Comparison of ENCODE assay signal across 7 cellular contexts in genomic region chr15:37134699-37135131, GRCh38. TPM values are rescaled to one million over a fixed set of nuclear protein-coding genes. Genes with fewer than 3 reads are reported as not detected.
DNase-seq lines count a peak whose midpoint lies in the region; ATAC-seq, FAIRE-seq and TF ChIP-seq lines count a peak whose summit lies in the region.

No MANE protein-coding gene starts in this region.

- no peak for ATAC-seq in GM21717 (IDR thresholded peaks at IDR 0.05; ENCODE audit: unreplicated experiment)

- no peaks in the 10 kb centered on the region for H3K9me1 ChIP-seq in keratinocyte (ENCODE audit: control insufficient read depth, extremely low read depth, insufficient read depth, low read length)

- no peak overlapping the region for H3K9ac ChIP-seq in KMS-11
- no peak overlapping the region for H3K9ac ChIP-seq in keratinocyte (ENCODE audit: control insufficient read depth, extremely low read depth, insufficient read depth, low read length)

- H3K27me3 ChIP-seq in KMS-11 (ENCODE audit: insufficient read depth, low read depth) (no peaks in the 10 kb centered on the region), keratinocyte (ENCODE audit: control insufficient read depth, extremely low read depth, insufficient read depth, low read length) (peaks cover 2% of the 10 kb centered on the region)

- in situ Hi-C loops in astrocyte of the cerebellum (cut with HindIII; ENCODE audit: low sequenced_read_pairs): no loop called here

- H3K36me3 ChIP-seq in KMS-11 (ENCODE audit: insufficient read depth): no peaks in the 10 kb centered on the region
- no peaks in the 10 kb centered on the region for H3K36me3 ChIP-seq in keratinocyte (ENCODE audit: control insufficient read depth in 2 of 2, extremely low read depth in 1 of 2, insufficient read depth in 2 of 2, low read length in 2 of 2)

- TF ChIP-seq CTCF in GM12873 (IDR thresholded peaks at IDR 0.05; ENCODE audit: insufficient read depth, low read depth, low read length, missing control alignments) (peak; percentile 43), KMS-11 (conservative IDR thresholded peaks at IDR 0.05; ENCODE audit: low read depth, low read length) (peak; percentile 73), astrocyte of the cerebellum (IDR thresholded peaks at IDR 0.05; ENCODE audit: low read depth, low read length, missing control alignments) (peak; percentile 75), keratinocyte (optimal IDR thresholded peaks at IDR 0.05 in 1 of 3, IDR thresholded peaks at IDR 0.05 in 1 of 3, conservative IDR thresholded peaks at IDR 0.05 in 1 of 3; ENCODE audit: extremely low read depth in 1 of 3, insufficient read depth in 2 of 3, low read length in 3 of 3) (peak; percentile 34 to 46 (median 46))

- H3K4me3 ChIP-seq in KMS-11 (IDR thresholded peaks at IDR 0.05; ENCODE audit: insufficient read depth, low read depth, low read length) (no peak overlapping the region), astrocyte of the cerebellum (ENCODE audit: low read depth, low read length) (no peak overlapping the region), keratinocyte (ENCODE audit: control insufficient read depth in 2 of 3, extremely low read depth in 1 of 3, insufficient read depth in 2 of 3, low read depth in 1 of 3, low read length in 3 of 3) (no peak overlapping the region)

- no peaks in the 10 kb centered on the region for H3K79me2 ChIP-seq in KMS-11 (ENCODE audit: insufficient read depth, low read depth)
- H3K79me2 ChIP-seq in keratinocyte (ENCODE audit: control insufficient read depth, insufficient read depth, low read length): no peaks in the 10 kb centered on the region

- DNase-seq in astrocyte of the cerebellum (ENCODE audit: low read depth): peak; percentile 27
- no peak for DNase-seq in keratinocyte (ENCODE audit: low read depth, low spot score)
- DNase-seq in activated naive CD4-positive, alpha-beta T cell (lab: John Stamatoyannopoulos, UW): no peak
- DNase-seq in mucosa of gallbladder (ENCODE audit: low spot score): no peak

- H3K9me3 ChIP-seq in keratinocyte (ENCODE audit: control insufficient read depth, low read depth, low read length): no peaks in the 10 kb centered on the region

- H4K20me1 ChIP-seq in KMS-11 (ENCODE audit: insufficient read depth): no peaks in the 10 kb centered on the region
- H4K20me1 ChIP-seq in keratinocyte (ENCODE audit: control insufficient read depth, extremely low read depth, insufficient read depth, low read length): no peaks in the 10 kb centered on the region

- no peak overlapping the region for H2AFZ ChIP-seq in KMS-11 (ENCODE audit: low read depth)
- H2AFZ ChIP-seq in keratinocyte (ENCODE audit: control insufficient read depth, low read length): no peak overlapping the region

- H3K27ac ChIP-seq in KMS-11 (no peak overlapping the region), keratinocyte (ENCODE audit: control insufficient read depth, insufficient read depth, low read length) (no peak overlapping the region)

- H3K4me2 ChIP-seq in KMS-11 (peak overlapping the region; percentile 61; the same call in 1 of the 2 replicates), keratinocyte (ENCODE audit: control insufficient read depth, extremely low read depth, insufficient read depth, low read depth, low read length) (no peak overlapping the region)

- no peak for FAIRE-seq in keratinocyte (lab: Jason Lieb, UNC)

- dilution Hi-C loops in keratinocyte (cut with MboI; ENCODE audit: extremely low pct_ligation_motif_present, low sequenced_read_pairs): no loop called here

- peaks cover 25% of the 10 kb centered on the region for H3K4me1 ChIP-seq in KMS-11 (ENCODE audit: low read depth, poor library complexity, severe bottlenecking)
- no peaks in the 10 kb centered on the region for H3K4me1 ChIP-seq in keratinocyte (ENCODE audit: control insufficient read depth, extremely low read depth, insufficient read depth, low read length)

RNA-seq across cellular contexts. Expression of gene MEIS2, which starts 34.4 kb away (rescaled TPM):
- 8.3 to 11.4 TPM (median 11.3 TPM) in 3 replicates for polyA plus RNA-seq in keratinocyte
- polyA plus RNA-seq in keratinocyte (2011; ENCODE audit: low read depth): 6.3 TPM
- polyA plus RNA-seq in keratinocyte (2011; cell fraction: cytosol; rRNA removed): 8.9 and 10.4 TPM in 2 replicates
- polyA plus RNA-seq in keratinocyte (2011; cell fraction: nucleus; rRNA removed): 21.1 and 29.0 TPM in 2 replicates
- 4.4 and 10.9 TPM in 2 replicates for polyA plus RNA-seq in keratinocyte (2012; ENCODE audit: low replicate concordance)
- 11.2 to 31.2 TPM (median 25.9 TPM) in 3 replicates for polyA minus RNA-seq in keratinocyte
- 3.3 TPM for polyA minus RNA-seq in keratinocyte (2011; cell fraction: cytosol; rRNA and poly(A)+ RNA removed)
- 16.4 and 29.4 TPM in 2 replicates for polyA minus RNA-seq in keratinocyte (2011; cell fraction: nucleus; rRNA and poly(A)+ RNA removed)
- total RNA-seq in mucosa of gallbladder: 41.4 TPM
